ENCODE assay signal across 11 cellular contexts in genomic region chr14:99244960-99245340, GRCh38. TPM values are rescaled to one million over a fixed set of nuclear protein-coding genes. Genes with fewer than 3 reads are reported as not detected.
DNase-seq lines count a peak whose midpoint lies in the region; ATAC-seq lines count a peak whose summit lies in the region.
"Had no signal": no experiment of that assay in that cellular context is flagged by ENCODE, and none has a peak within 500 bp of the region (broad histone marks: within the 10 kb centered on the region; RNA-seq: fewer than 3 reads in every experiment).

No MANE protein-coding gene starts in this region.

- peaks cover 74% of the 10 kb centered on the region for H3K36me3 Mint-ChIP-seq in activated T-cell treated with anti-CD3 and anti-CD28 coated beads, Interleukin-2, amount 50 U/mL, for 24 hours (ENCODE audit: low read depth)
- H3K36me3 Mint-ChIP-seq in activated naive CD4-positive, alpha-beta T cell treated with anti-CD3 and anti-CD28 coated beads, Interleukin-2, amount 50 U/mL, for 72 hours = peaks cover 28 to 57% of the 10 kb centered on the region in 2 donors
- peaks cover 92% of the 10 kb centered on the region for H3K36me3 Mint-ChIP-seq in stimulated activated effector memory CD8-positive, alpha-beta T cell treated with anti-CD3 and anti-CD28 coated beads, Interleukin-12 subunit alpha, Interleukin-12 subunit beta, amount 100 ng/mL, for 72 hours

- H3K9me3 Mint-ChIP-seq in activated T-cell treated with anti-CD3 and anti-CD28 coated beads, Interleukin-2, amount 50 U/mL, for 24 hours = no peaks in the 10 kb centered on the region
- no peaks in the 10 kb centered on the region for H3K9me3 Mint-ChIP-seq in activated naive CD4-positive, alpha-beta T cell treated with anti-CD3 and anti-CD28 coated beads, Interleukin-2, amount 50 U/mL, for 72 hours
- H3K9me3 Mint-ChIP-seq in stimulated activated effector memory CD8-positive, alpha-beta T cell treated with anti-CD3 and anti-CD28 coated beads, Interleukin-12 subunit alpha, Interleukin-12 subunit beta, amount 100 ng/mL, for 72 hours = no peaks in the 10 kb centered on the region

- H3K27me3 Mint-ChIP-seq in activated T-cell treated with anti-CD3 and anti-CD28 coated beads, Interleukin-2, amount 50 U/mL, for 24 hours = no peaks in the 10 kb centered on the region

- H3K9me3 ChIP-seq in iPS-18c (ENCODE audit: control insufficient read depth, insufficient read depth, low read length) = no peaks in the 10 kb centered on the region

- no peak for ATAC-seq in activated naive CD4-positive, alpha-beta T cell treated with anti-CD3 and anti-CD28 coated beads, Interleukin-2, amount 50 U/mL, for 72 hours
- ATAC-seq in stimulated activated effector memory CD8-positive, alpha-beta T cell treated with anti-CD3 and anti-CD28 coated beads, Interleukin-12 subunit alpha, Interleukin-12 subunit beta, amount 100 ng/mL, for 72 hours = no peak
- ATAC-seq in GM21390 (IDR thresholded peaks at IDR 0.05; ENCODE audit: unreplicated experiment) = no peak
- ATAC-seq in HG02981 (IDR thresholded peaks at IDR 0.05; ENCODE audit: unreplicated experiment) = no peak

- H3K4me3 Mint-ChIP-seq in activated T-cell treated with anti-CD3 and anti-CD28 coated beads, Interleukin-2, amount 50 U/mL, for 24 hours = peak overlapping the region; percentile 82
- peak overlapping the region; percentile 89 for H3K4me3 Mint-ChIP-seq in stimulated activated effector memory CD8-positive, alpha-beta T cell treated with anti-CD3 and anti-CD28 coated beads, Interleukin-12 subunit alpha, Interleukin-12 subunit beta, amount 100 ng/mL, for 72 hours

- DNase-seq in activated T-cell treated with anti-CD3 and anti-CD28 coated beads, Interleukin-2, amount 50 U/mL, for 24 hours = no peak
- DNase-seq in activated T-cell treated with anti-CD3 and anti-CD28 coated beads, Interleukin-2, amount 50 U/mL, for 1 hour = no peak
- no peak for DNase-seq in activated naive CD4-positive, alpha-beta T cell treated with anti-CD3 and anti-CD28 coated beads, Interleukin-2, amount 50 U/mL, for 72 hours (ENCODE audit: low spot score in 2 of 2)
- no peak for DNase-seq in stimulated activated effector memory CD8-positive, alpha-beta T cell treated with anti-CD3 and anti-CD28 coated beads, Interleukin-12 subunit alpha, Interleukin-12 subunit beta, amount 100 ng/mL, for 72 hours (ENCODE audit: low spot score in 2 of 2)
- no peak for DNase-seq in GF-D8 (lab: John Stamatoyannopoulos, UW)
- DNase-seq: DND-41, erythroblast, NCI-H2029 had no signal

- peaks cover 85% of the 10 kb centered on the region for H3K4me1 Mint-ChIP-seq in activated T-cell treated with anti-CD3 and anti-CD28 coated beads, Interleukin-2, amount 50 U/mL, for 24 hours (ENCODE audit: low read depth)
- peaks cover 82% of the 10 kb centered on the region for H3K4me1 Mint-ChIP-seq in stimulated activated effector memory CD8-positive, alpha-beta T cell treated with anti-CD3 and anti-CD28 coated beads, Interleukin-12 subunit alpha, Interleukin-12 subunit beta, amount 100 ng/mL, for 72 hours

- peak overlapping the region; percentile 97 for H3K27ac Mint-ChIP-seq in activated T-cell treated with anti-CD3 and anti-CD28 coated beads, Interleukin-2, amount 50 U/mL, for 24 hours
- H3K27ac Mint-ChIP-seq in activated naive CD4-positive, alpha-beta T cell treated with anti-CD3 and anti-CD28 coated beads, Interleukin-2, amount 50 U/mL, for 72 hours = peak overlapping the region; percentile 91 to 99
- peak overlapping the region; percentile 95 for H3K27ac Mint-ChIP-seq in stimulated activated effector memory CD8-positive, alpha-beta T cell treated with anti-CD3 and anti-CD28 coated beads, Interleukin-12 subunit alpha, Interleukin-12 subunit beta, amount 100 ng/mL, for 72 hours

- H3K4me3 ChIP-seq in iPS-18c (ENCODE audit: insufficient read depth, low read depth, low read length) = peak overlapping the region; percentile 63

RNA-seq across cellular contexts. Expression of gene BCL11B, which starts 27.0 kb away (rescaled TPM):
- total RNA-seq in activated naive CD4-positive, alpha-beta T cell treated with anti-CD3 and anti-CD28 coated beads, Interleukin-2, amount 50 U/mL, for 72 hours = 10 to 100 TPM; 57.8 to 65.7 TPM
